Comparison of ENCODE assay signal across 12 cellular contexts in genomic region chr1:10283318-10283984, GRCh38.
DNase-seq lines count a peak whose midpoint lies in the region; ATAC-seq, FAIRE-seq and TF ChIP-seq lines count a peak whose summit lies in the region.
"Had no signal": no experiment of that assay in that cellular context is flagged by ENCODE, and none has a peak within 500 bp of the region (broad histone marks: within the 10 kb centered on the region; RNA-seq: fewer than 3 reads in every experiment).

No MANE protein-coding gene starts in this region.

- no peak overlapping the region for H3K4me3 Mint-ChIP-seq in activated CD4-positive, alpha-beta T cell treated with anti-CD3 and anti-CD28 coated beads, Interleukin-2, amount 10 ng/mL, durations not matched to agents 24 days and 14 days
- no peak overlapping the region for H3K4me3 Mint-ChIP-seq in activated CD4-positive, alpha-beta T cell treated with anti-CD3 and anti-CD28 coated beads, Interleukin-2, amount 10 ng/mL, durations not matched to agents 7 days and 5 days
- H3K4me3 Mint-ChIP-seq in HFFc6 (no peak overlapping the region), endodermal cell (no peak overlapping the region)
- H3K4me3 Mint-ChIP-seq in activated naive CD8-positive, alpha-beta T cell treated with anti-CD3 and anti-CD28 coated beads for 36 hours = no peak overlapping the region
- H3K4me3 Mint-ChIP-seq: T-cell had no signal

- peaks cover 15% of the 10 kb centered on the region for H3K36me3 Mint-ChIP-seq in activated CD4-positive, alpha-beta T cell treated with anti-CD3 and anti-CD28 coated beads, Interleukin-2, amount 10 ng/mL, durations not matched to agents 24 days and 14 days (ENCODE audit: low read depth)
- peaks cover 11% of the 10 kb centered on the region for H3K36me3 Mint-ChIP-seq in activated CD4-positive, alpha-beta T cell treated with anti-CD3 and anti-CD28 coated beads, Interleukin-2, amount 10 ng/mL, durations not matched to agents 7 days and 5 days (ENCODE audit: low read depth)
- H3K36me3 Mint-ChIP-seq in HFFc6 (ENCODE audit: low read depth) = peaks cover 32% of the 10 kb centered on the region
- H3K36me3 Mint-ChIP-seq in activated naive CD8-positive, alpha-beta T cell treated with anti-CD3 and anti-CD28 coated beads for 36 hours = peaks cover 3% of the 10 kb centered on the region
- peaks cover 57% of the 10 kb centered on the region for H3K36me3 Mint-ChIP-seq in endodermal cell (ENCODE audit: low read depth)

- WGBS in endodermal cell (ENCODE audit: insufficient coverage in 1 of 2, insufficient read length in 1 of 2), 2 experiments = 96 to 100% methylated on average over 2 to 3 of the region's 3 CpGs
- WGBS in pancreas, 2 donors = 88 to 89% methylated on average over 3 of the region's 3 CpGs

- DNase-seq in activated CD4-positive, alpha-beta T cell treated with anti-CD3 and anti-CD28 coated beads, Interleukin-2, amount 10 ng/mL, durations not matched to agents 24 days and 14 days = peak; percentile 72
- no peak for DNase-seq in activated CD4-positive, alpha-beta T cell treated with anti-CD3 and anti-CD28 coated beads, Interleukin-2, amount 10 ng/mL, durations not matched to agents 7 days and 5 days
- no peak for DNase-seq in HFFc6
- DNase-seq in activated naive CD8-positive, alpha-beta T cell treated with anti-CD3 and anti-CD28 coated beads for 36 hours = peak; percentile 28
- peak; percentile 40 for DNase-seq in stimulated activated CD4-positive, alpha-beta T cell treated with anti-CD3 and anti-CD28 coated beads, Interleukin-1b, Interleukin-23, amount 100 ng/mL, for 48 hours
- no peak for DNase-seq in endodermal cell
- DNase-seq in NCI-H1694 treated with DMSO at 0.1 percent for 48 hours (lab: John Stamatoyannopoulos, UW) = no peak
- no peak for DNase-seq in pancreas
- DNase-seq: activated gamma-delta T cell, NCI-H526 treated with DMSO at 0.1 percent for 48 hours, ovary, T-cell had no signal

- H3K9me3 ChIP-seq in endodermal cell (ENCODE audit: control insufficient read depth, low read length) = no peaks in the 10 kb centered on the region
- no peaks in the 10 kb centered on the region for H3K9me3 ChIP-seq in pancreas
- H3K9me3 ChIP-seq: ovary had no signal

- H3K4me1 ChIP-seq in endodermal cell (ENCODE audit: control insufficient read depth, insufficient read depth, low read length) (no peaks in the 10 kb centered on the region), pancreas (peaks cover 0 to 11% (median 9%) of the 10 kb centered on the region in 3 donors)

- CTCF ChIA-PET in activated CD4-positive, alpha-beta T cell treated with anti-CD3 and anti-CD28 coated beads, Interleukin-2, amount 10 ng/mL, durations not matched to agents 7 days and 5 days (lab: Charles Lee) = interaction anchor here (0.7 to 1.4 kb wide), 2 partner anchors 16 to 90 kb away, joined by 3 to 4 read pairs; no protein-coding TSS in a partner anchor

- peaks cover 20% of the 10 kb centered on the region for H3K4me1 Mint-ChIP-seq in activated CD4-positive, alpha-beta T cell treated with anti-CD3 and anti-CD28 coated beads, Interleukin-2, amount 10 ng/mL, durations not matched to agents 24 days and 14 days
- H3K4me1 Mint-ChIP-seq in activated CD4-positive, alpha-beta T cell treated with anti-CD3 and anti-CD28 coated beads, Interleukin-2, amount 10 ng/mL, durations not matched to agents 7 days and 5 days = peaks cover 14% of the 10 kb centered on the region
- H3K4me1 Mint-ChIP-seq in HFFc6 (ENCODE audit: low read depth) (peaks cover 57% of the 10 kb centered on the region), endodermal cell (no peaks in the 10 kb centered on the region)
- peaks cover 21% of the 10 kb centered on the region for H3K4me1 Mint-ChIP-seq in activated naive CD8-positive, alpha-beta T cell treated with anti-CD3 and anti-CD28 coated beads for 36 hours
- H3K4me1 Mint-ChIP-seq: T-cell had no signal

- peaks cover 82% of the 10 kb centered on the region for H3K36me3 ChIP-seq in endodermal cell (ENCODE audit: control insufficient read depth, insufficient read depth, low read length)
- peaks cover 0 to 12% (median 0%) of the 10 kb centered on the region in 3 donors for H3K36me3 ChIP-seq in pancreas
- H3K36me3 ChIP-seq: ovary had no signal

- peak overlapping the region; percentile 17 for H3K27ac Mint-ChIP-seq in activated CD4-positive, alpha-beta T cell treated with anti-CD3 and anti-CD28 coated beads, Interleukin-2, amount 10 ng/mL, durations not matched to agents 24 days and 14 days
- no peak overlapping the region for H3K27ac Mint-ChIP-seq in activated CD4-positive, alpha-beta T cell treated with anti-CD3 and anti-CD28 coated beads, Interleukin-2, amount 10 ng/mL, durations not matched to agents 7 days and 5 days
- H3K27ac Mint-ChIP-seq in HFFc6 (peak overlapping the region; percentile 12; the same call in 1 of the 2 replicates), endodermal cell (no peak overlapping the region)
- H3K27ac Mint-ChIP-seq in activated naive CD8-positive, alpha-beta T cell treated with anti-CD3 and anti-CD28 coated beads for 36 hours = peak overlapping the region; percentile 9
- H3K27ac Mint-ChIP-seq: T-cell had no signal

- no peaks in the 10 kb centered on the region for H3K27me3 ChIP-seq in endodermal cell (ENCODE audit: control insufficient read depth, insufficient read depth, low read length, poor library complexity, severe bottlenecking)
- no peaks in the 10 kb centered on the region for H3K27me3 ChIP-seq in pancreas
- H3K27me3 ChIP-seq: ovary had no signal

- no peaks in the 10 kb centered on the region for H3K27me3 Mint-ChIP-seq in activated CD4-positive, alpha-beta T cell treated with anti-CD3 and anti-CD28 coated beads, Interleukin-2, amount 10 ng/mL, durations not matched to agents 24 days and 14 days
- H3K27me3 Mint-ChIP-seq in activated CD4-positive, alpha-beta T cell treated with anti-CD3 and anti-CD28 coated beads, Interleukin-2, amount 10 ng/mL, durations not matched to agents 7 days and 5 days = no peaks in the 10 kb centered on the region
- peaks cover 2% of the 10 kb centered on the region; the same call in 1 of the 2 replicates for H3K27me3 Mint-ChIP-seq in HFFc6 (ENCODE audit: insufficient read depth)
- no peaks in the 10 kb centered on the region for H3K27me3 Mint-ChIP-seq in activated naive CD8-positive, alpha-beta T cell treated with anti-CD3 and anti-CD28 coated beads for 36 hours
- no peaks in the 10 kb centered on the region for H3K27me3 Mint-ChIP-seq in endodermal cell (ENCODE audit: insufficient read depth)
- H3K27me3 Mint-ChIP-seq: T-cell had no signal

- H3K27ac ChIP-seq in endodermal cell (ENCODE audit: low read depth, low read length) (no peak overlapping the region), pancreas (no peak overlapping the region)
- H3K27ac ChIP-seq: ovary had no signal

- H3K9me3 Mint-ChIP-seq in activated CD4-positive, alpha-beta T cell treated with anti-CD3 and anti-CD28 coated beads, Interleukin-2, amount 10 ng/mL, durations not matched to agents 24 days and 14 days = no peaks in the 10 kb centered on the region
- no peaks in the 10 kb centered on the region for H3K9me3 Mint-ChIP-seq in activated CD4-positive, alpha-beta T cell treated with anti-CD3 and anti-CD28 coated beads, Interleukin-2, amount 10 ng/mL, durations not matched to agents 7 days and 5 days
- H3K9me3 Mint-ChIP-seq in HFFc6 (no peaks in the 10 kb centered on the region), endodermal cell (no peaks in the 10 kb centered on the region)
- no peaks in the 10 kb centered on the region for H3K9me3 Mint-ChIP-seq in activated naive CD8-positive, alpha-beta T cell treated with anti-CD3 and anti-CD28 coated beads for 36 hours
- H3K9me3 Mint-ChIP-seq: T-cell had no signal

- FAIRE-seq in pancreas (lab: Jason Lieb, UNC) = no peak

- no peak overlapping the region for H3K9ac ChIP-seq in endodermal cell (ENCODE audit: extremely low read depth, low read length, poor library complexity, severe bottlenecking)

- no peak overlapping the region for H3K4me3 ChIP-seq in endodermal cell (ENCODE audit: low read length)
- no peak overlapping the region for H3K4me3 ChIP-seq in pancreas
- H3K4me3 ChIP-seq: ovary had no signal

- intact Hi-C loops in activated CD4-positive, alpha-beta T cell treated with anti-CD3 and anti-CD28 coated beads, Interleukin-2, amount 10 ng/mL, durations not matched to agents 24 days and 14 days (cut with micrococcal nuclease) = loop anchor here (1.0 kb wide), 2 partner anchors 73 to 113 kb away; partner anchors contain the start of gene KIF1B
- intact Hi-C loops in pancreas (cut with DNase I) = no loop called here

- no peak for TF ChIP-seq CTCF in HFFc6 (IDR thresholded peaks at IDR 0.05)
- TF ChIP-seq CTCF in endodermal cell (conservative IDR thresholded peaks at IDR 0.05) = no peak
- TF ChIP-seq CTCF in pancreas (IDR thresholded peaks at IDR 0.05) = no peak

- no peak for ATAC-seq in pancreas
- ATAC-seq: T-cell had no signal

- POLR2A ChIA-PET in activated CD4-positive, alpha-beta T cell treated with anti-CD3 and anti-CD28 coated beads, Interleukin-2, amount 10 ng/mL, durations not matched to agents 7 days and 5 days (lab: Charles Lee) = no interaction called here

Comparison
In these comparisons a context has a peak if more than half of its experiments do, and no peak if none do; other contexts are left out.
1. DNase-seq: peak in activated CD4-positive, alpha-beta T cell treated with anti-CD3 and anti-CD28 coated beads, Interleukin-2, amount 10 ng/mL, durations not matched to agents 24 days and 14 days (single experiment), activated naive CD8-positive, alpha-beta T cell treated with anti-CD3 and anti-CD28 coated beads for 36 hours (single experiment) and stimulated activated CD4-positive, alpha-beta T cell treated with anti-CD3 and anti-CD28 coated beads, Interleukin-1b, Interleukin-23, amount 100 ng/mL, for 48 hours (single experiment); none in activated CD4-positive, alpha-beta T cell treated with anti-CD3 and anti-CD28 coated beads, Interleukin-2, amount 10 ng/mL, durations not matched to agents 7 days and 5 days (single experiment), HFFc6 (single experiment), endodermal cell (single experiment), NCI-H1694 treated with DMSO at 0.1 percent for 48 hours (single experiment) and pancreas (0 of 6).
2. H3K27ac Mint-ChIP-seq: peak in activated CD4-positive, alpha-beta T cell treated with anti-CD3 and anti-CD28 coated beads, Interleukin-2, amount 10 ng/mL, durations not matched to agents 24 days and 14 days (single experiment), HFFc6 (single experiment) and activated naive CD8-positive, alpha-beta T cell treated with anti-CD3 and anti-CD28 coated beads for 36 hours (single experiment); none in activated CD4-positive, alpha-beta T cell treated with anti-CD3 and anti-CD28 coated beads, Interleukin-2, amount 10 ng/mL, durations not matched to agents 7 days and 5 days (single experiment) and endodermal cell (single experiment).